8 cellular contexts compared by ENCODE assay signal in genomic region chr19:18364826-18365528, GRCh38. TPM values are rescaled to one million over a fixed set of nuclear protein-coding genes. Genes with fewer than 3 reads are reported as not detected.
DNase-seq lines count a peak whose midpoint lies in the region; ATAC-seq and TF ChIP-seq lines count a peak whose summit lies in the region.

No MANE protein-coding gene starts in this region.

- H3K4me1 Mint-ChIP-seq in brain = peaks cover 46% of the 10 kb centered on the region
- H3K4me1 Mint-ChIP-seq in stimulated activated naive B cell treated with anti-CD40 and anti-IgM and Interleukin-4, amounts not matched to agents 10 μg/mL and 1 μg/mL and 100 μg/mL, for 72 hours = peaks cover 0 to 6% of the 10 kb centered on the region in 2 donors

- peaks cover 3% of the 10 kb centered on the region for H3K27me3 Mint-ChIP-seq in brain
- H3K27me3 Mint-ChIP-seq in stimulated activated naive B cell treated with anti-CD40 and anti-IgM and Interleukin-4, amounts not matched to agents 10 μg/mL and 1 μg/mL and 100 μg/mL, for 72 hours = no peaks in the 10 kb centered on the region

- TF ChIP-seq CTCF in brain (conservative IDR thresholded peaks at IDR 0.05) = no peak

- H3K4me3 Mint-ChIP-seq in brain = peak overlapping the region in 4 of 5 experiments; percentile 5 to 64 (median 38)
- no peak overlapping the region for H3K4me3 Mint-ChIP-seq in stimulated activated naive B cell treated with anti-CD40 and anti-IgM and Interleukin-4, amounts not matched to agents 10 μg/mL and 1 μg/mL and 100 μg/mL, for 72 hours

- ATAC-seq in stimulated activated naive B cell treated with anti-CD40 and anti-IgM and Interleukin-4, amounts not matched to agents 10 μg/mL and 1 μg/mL and 100 μg/mL, for 72 hours (replicated peaks) = peak in 1 of 2 donors; percentile 23
- ATAC-seq in HG02870 (IDR thresholded peaks at IDR 0.05; ENCODE audit: unreplicated experiment) = no peak

- peak; percentile 91 for DNase-seq in SIG-M5 treated with dmso at 0.1 percent for 504 hours (lab: John Stamatoyannopoulos, UW; ENCODE audit: unreplicated experiment)
- no peak for DNase-seq in SIG-M5 (lab: John Stamatoyannopoulos, UW)
- peak; percentile 88 for DNase-seq in NCI-H460 (ENCODE audit: extremely low read depth, low read depth)
- peak; percentile 100 for DNase-seq in iris pigment epithelial cell (ENCODE audit: low read depth)
- no peak for DNase-seq in stimulated activated naive B cell treated with anti-CD40 and anti-IgM and Interleukin-4, amounts not matched to agents 10 μg/mL and 1 μg/mL and 100 μg/mL, for 72 hours
- DNase-seq in activated gamma-delta T cell (lab: John Stamatoyannopoulos, UW) = no peak

- peaks cover 61% of the 10 kb centered on the region for H3K36me3 Mint-ChIP-seq in brain
- H3K36me3 Mint-ChIP-seq in stimulated activated naive B cell treated with anti-CD40 and anti-IgM and Interleukin-4, amounts not matched to agents 10 μg/mL and 1 μg/mL and 100 μg/mL, for 72 hours = peaks cover 40 to 42% of the 10 kb centered on the region in 2 donors

- H3K27ac Mint-ChIP-seq in brain = peak overlapping the region; percentile 88 to 99 (median 98)
- peak overlapping the region; percentile 49 for H3K27ac Mint-ChIP-seq in stimulated activated naive B cell treated with anti-CD40 and anti-IgM and Interleukin-4, amounts not matched to agents 10 μg/mL and 1 μg/mL and 100 μg/mL, for 72 hours

- peaks cover 0 to 18% (median 0%) of the 10 kb centered on the region in 5 experiments for H3K9me3 Mint-ChIP-seq in brain
- no peaks in the 10 kb centered on the region for H3K9me3 Mint-ChIP-seq in stimulated activated naive B cell treated with anti-CD40 and anti-IgM and Interleukin-4, amounts not matched to agents 10 μg/mL and 1 μg/mL and 100 μg/mL, for 72 hours

RNA-seq across cellular contexts. Expression of gene GDF15, which starts 21.0 kb away (rescaled TPM):
- 281 and 371 TPM in 2 replicates for total RNA-seq in NCI-H460 (2014; rRNA removed; shearing (Covaris generic))
- polyA plus RNA-seq in NCI-H460 (2014; cell fraction: nucleus; rRNA removed) = 116 and 139 TPM in 2 replicates
- polyA plus RNA-seq in brain (ENCODE audit: insufficient read depth, low read depth, low replicate concordance) = 5.2 TPM

RNA-seq across cellular contexts. Expression of gene PGPEP1, which starts 24.6 kb away (rescaled TPM):
- total RNA-seq in NCI-H460 (2014; rRNA removed; shearing (Covaris generic)) = 3.5 and 4.0 TPM in 2 replicates
- 1.1 and 1.8 TPM in 2 replicates for polyA plus RNA-seq in NCI-H460 (2014; cell fraction: nucleus; rRNA removed)
- polyA plus RNA-seq in brain (ENCODE audit: insufficient read depth, low read depth, low replicate concordance) = 30.4 TPM

RNA-seq across cellular contexts. Expression of gene LRRC25, which starts 32.4 kb away (rescaled TPM):
- total RNA-seq in NCI-H460 (2014; rRNA removed; shearing (Covaris generic)) = not detected in 2 replicates
- polyA plus RNA-seq in NCI-H460 (2014; cell fraction: nucleus; rRNA removed) = not detected in 2 replicates
- 0.83 TPM for polyA plus RNA-seq in brain (ENCODE audit: insufficient read depth, low read depth, low replicate concordance)

RNA-seq across cellular contexts. Expression of gene LSM4, which starts 42.1 kb away (rescaled TPM):
- total RNA-seq in NCI-H460 (2014; rRNA removed; shearing (Covaris generic)) = 207 and 261 TPM in 2 replicates
- 332 and 335 TPM in 2 replicates for polyA plus RNA-seq in NCI-H460 (2014; cell fraction: nucleus; rRNA removed)
- polyA plus RNA-seq in brain (ENCODE audit: insufficient read depth, low read depth, low replicate concordance) = 231 TPM

RNA-seq across cellular contexts. Expression of gene SSBP4, which starts 54.2 kb away (rescaled TPM):
- 31.0 and 46.3 TPM in 2 replicates for total RNA-seq in NCI-H460 (2014; rRNA removed; shearing (Covaris generic))
- 178 and 230 TPM in 2 replicates for polyA plus RNA-seq in NCI-H460 (2014; cell fraction: nucleus; rRNA removed)
- 93.3 TPM for polyA plus RNA-seq in brain (ENCODE audit: insufficient read depth, low read depth, low replicate concordance)

Comparison
In these comparisons a context has a peak if more than half of its experiments do, and no peak if none do; other contexts are left out.
1. DNase-seq: peak in SIG-M5 treated with dmso at 0.1 percent for 504 hours (single experiment), NCI-H460 (single experiment) and iris pigment epithelial cell (single experiment); none in SIG-M5 (single experiment), stimulated activated naive B cell treated with anti-CD40 and anti-IgM and Interleukin-4, amounts not matched to agents 10 μg/mL and 1 μg/mL and 100 μg/mL, for 72 hours (single experiment) and activated gamma-delta T cell (single experiment).
2. H3K4me3 Mint-ChIP-seq: peak in brain (4 of 5); none in stimulated activated naive B cell treated with anti-CD40 and anti-IgM and Interleukin-4, amounts not matched to agents 10 μg/mL and 1 μg/mL and 100 μg/mL, for 72 hours (0 of 2).